ENCODE assay signal across 8 cellular contexts in the genomic region with DNA sequence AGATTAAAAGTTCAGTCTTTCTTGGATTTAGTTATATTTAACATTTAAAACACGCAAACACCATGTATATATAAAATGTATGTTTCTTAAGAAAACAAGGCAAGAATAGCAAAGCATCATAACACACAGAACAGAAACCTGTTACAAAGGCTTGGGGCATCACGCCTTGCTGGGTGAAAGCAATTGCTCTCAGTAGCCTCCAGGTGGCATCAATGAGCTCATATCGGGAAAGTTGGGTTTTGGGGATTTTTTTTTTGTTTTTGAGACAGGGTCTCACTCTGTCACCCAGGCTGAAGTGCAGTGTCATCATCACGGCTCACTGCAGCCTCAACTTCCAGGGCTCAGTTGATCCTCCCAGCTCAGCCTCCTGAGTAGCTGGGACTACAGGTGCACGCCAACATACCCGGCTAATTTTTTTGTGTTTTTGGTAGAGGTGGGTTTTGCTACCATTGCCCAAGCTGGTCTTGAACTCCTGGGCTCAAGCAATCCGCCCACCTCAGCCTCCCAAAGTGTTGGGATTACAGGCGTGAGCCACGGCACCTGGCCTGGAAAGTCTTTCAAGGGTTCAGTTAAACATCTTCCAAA. TPM values are rescaled to one million over a fixed set of nuclear protein-coding genes. Genes with fewer than 3 reads are reported as not detected.
A peak's percentile ranks its signal among the peaks of the same experiment; 100 is the strongest.
DNase-seq lines count a peak whose midpoint lies in the region; ATAC-seq, FAIRE-seq and TF ChIP-seq lines count a peak whose summit lies in the region.

No MANE protein-coding gene starts in this region.

- H3K27me3 ChIP-seq in cardiac muscle cell (no peaks in the 10 kb centered on the region), right cardiac atrium (ENCODE audit: control insufficient read depth, insufficient read depth) (no peaks in the 10 kb centered on the region)

- H3K9me3 ChIP-seq in cardiac muscle cell (ENCODE audit: low read depth) (no peaks in the 10 kb centered on the region), right cardiac atrium (ENCODE audit: control insufficient read depth, low read length) (no peaks in the 10 kb centered on the region)

- H3K27ac ChIP-seq in cardiac muscle cell (peak overlapping the region; percentile 39), right cardiac atrium (ENCODE audit: low read length) (no peak overlapping the region)

- DNase-seq in cardiac muscle cell (ENCODE audit: low read depth in 1 of 2, low spot score in 1 of 2) (peak; percentile 44 to 56), right cardiac atrium (no peak), NB4 (ENCODE audit: low read depth) (peak; percentile 48), frontal cortex (ENCODE audit: low spot score in 2 of 2) (peak in 1 of 2 donors; percentile 55), retinal pigment epithelial cell (ENCODE audit: low read depth) (no peak)
- peak; percentile 13 for DNase-seq in activated CD4-positive, alpha-beta T cell treated with anti-CD3 and anti-CD28 coated beads, Interleukin-2, amount 50 U/mL, for 1 hour

- peaks cover 10% of the 10 kb centered on the region for H3K36me3 ChIP-seq in cardiac muscle cell

- peak; percentile 84 for TF ChIP-seq CTCF in cardiac muscle cell (IDR thresholded peaks at IDR 0.05; ENCODE audit: low read depth, low read length)
- TF ChIP-seq CTCF in NB4 (IDR thresholded peaks at IDR 0.05; ENCODE audit: low read depth, low read length): peak; percentile 63
- TF ChIP-seq CTCF in retinal pigment epithelial cell (conservative IDR thresholded peaks at IDR 0.05; ENCODE audit: low read depth, low read length): peak; percentile 82

- H3K4me1 ChIP-seq in cardiac muscle cell (ENCODE audit: low read depth) (no peaks in the 10 kb centered on the region), right cardiac atrium (ENCODE audit: control insufficient read depth, insufficient read depth, low read length) (no peaks in the 10 kb centered on the region)

- H3K4me3 ChIP-seq in cardiac muscle cell (no peak overlapping the region), right cardiac atrium (ENCODE audit: low read length) (no peak overlapping the region), NB4 (ENCODE audit: low read depth, low read length) (no peak overlapping the region), retinal pigment epithelial cell (ENCODE audit: low read length) (no peak overlapping the region)

- intact Hi-C loops in right cardiac atrium (cut with DNase I): loop anchor here in 3 of 4 donors (5.0 kb wide), 1 partner anchor 212 kb away; no protein-coding TSS in a partner anchor

- FAIRE-seq in frontal cortex (lab: Jason Lieb, UNC): peak; percentile 37

- ATAC-seq in right cardiac atrium: no peak
- no peak for ATAC-seq in HG03196 (IDR thresholded peaks at IDR 0.05; ENCODE audit: unreplicated experiment)
- ATAC-seq in GM19467 (IDR thresholded peaks at IDR 0.05; ENCODE audit: unreplicated experiment): no peak

- no peak for TF ChIP-seq POLR2A in NB4 (IDR thresholded peaks at IDR 0.05; ENCODE audit: extremely low read depth, insufficient read length)

- WGBS in right cardiac atrium: 65% methylated on average over 9 of the region's 9 CpGs

RNA-seq across cellular contexts. Expression of a gene that starts 56.9 kb away (rescaled TPM):
- total RNA-seq in cardiac muscle cell (34.8 and 39.7 TPM in 2 replicates), right cardiac atrium (10 to 100 TPM; 11.2 to 17.0 (median 12.8) TPM), frontal cortex (24.9 TPM)
- polyA plus RNA-seq in cardiac muscle cell (25.2 and 33.7 TPM in 2 replicates), right cardiac atrium (22.3 TPM)

RNA-seq across cellular contexts. Expression of a gene that starts 57.1 kb away (rescaled TPM):
- total RNA-seq in cardiac muscle cell (18.4 and 26.2 TPM in 2 replicates), right cardiac atrium (10 to 100 TPM; 29.1 to 37.5 (median 32.7) TPM), frontal cortex (41.2 TPM)
- polyA plus RNA-seq in cardiac muscle cell (6.0 and 7.1 TPM in 2 replicates), right cardiac atrium (15.2 TPM)

Comparison
In these comparisons a context has a peak if more than half of its experiments do, and no peak if none do; other contexts are left out.
1. DNase-seq: peak in cardiac muscle cell (2 of 2), NB4 (single experiment) and activated CD4-positive, alpha-beta T cell treated with anti-CD3 and anti-CD28 coated beads, Interleukin-2, amount 50 U/mL, for 1 hour (single experiment); none in right cardiac atrium (0 of 3) and retinal pigment epithelial cell (single experiment).
2. Peak in every context shown above with its lines, with median percentiles within 50 percentile points of each other: CTCF ChIP-seq.